9 cellular contexts compared by ENCODE assay signal in genomic region chr12:56469007-56469930, GRCh38. TPM values are rescaled to one million over a fixed set of nuclear protein-coding genes. Genes with fewer than 3 reads are reported as not detected.
DNase-seq lines count a peak whose midpoint lies in the region; ATAC-seq, FAIRE-seq and TF ChIP-seq lines count a peak whose summit lies in the region.
"Had no signal": no experiment of that assay in that cellular context is flagged by ENCODE, and none has a peak within 500 bp of the region (broad histone marks: within the 10 kb centered on the region; RNA-seq: fewer than 3 reads in every experiment).

No MANE protein-coding gene starts in this region.

- peaks cover 16% of the 10 kb centered on the region for H3K79me2 ChIP-seq in keratinocyte (ENCODE audit: control insufficient read depth, insufficient read depth, low read length)

- H3K4me3 Mint-ChIP-seq in Calu3 (ENCODE audit: low read depth, unreplicated experiment) = peak overlapping the region; percentile 89

- BruUV-seq in Calu3 (replicated peaks; lab: Mats Ljungman, UMichigan) = no TSS peak

- no peak for ATAC-seq in stimulated activated naive CD8-positive, alpha-beta T cell treated with anti-CD3 and anti-CD28 coated beads, Interleukin-15, Interleukin-2, amounts not matched to agents 100 U/mL and 50 U/mL, for 24 hours
- ATAC-seq in HG03135 (IDR thresholded peaks at IDR 0.05; ENCODE audit: unreplicated experiment) (no peak), GM18867 (IDR thresholded peaks at IDR 0.05; ENCODE audit: unreplicated experiment) (no peak)

- H2AFZ ChIP-seq in keratinocyte (ENCODE audit: control insufficient read depth, low read length) = peak overlapping the region; percentile 89

- dilution Hi-C loops in keratinocyte (cut with MboI; ENCODE audit: extremely low pct_ligation_motif_present, low sequenced_read_pairs) = no loop called here

- peaks cover 0 to 12% of the 10 kb centered on the region in 2 experiments for H3K36me3 ChIP-seq in keratinocyte (ENCODE audit: control insufficient read depth in 2 of 2, extremely low read depth in 1 of 2, insufficient read depth in 2 of 2, low read length in 2 of 2)

- peak overlapping the region; percentile 96 for H3K27ac Mint-ChIP-seq in Calu3 (ENCODE audit: unreplicated experiment)

- H3K4me1 ChIP-seq in keratinocyte (ENCODE audit: control insufficient read depth, extremely low read depth, insufficient read depth, low read length) = peaks cover 9% of the 10 kb centered on the region

- H3K9me3 ChIP-seq in keratinocyte (ENCODE audit: control insufficient read depth, low read depth, low read length) = no peaks in the 10 kb centered on the region

- H3K27ac ChIP-seq in angular gyrus (ENCODE audit: low read depth, low read length) = peak overlapping the region; percentile 90
- H3K27ac ChIP-seq in keratinocyte (ENCODE audit: control insufficient read depth, insufficient read depth, low read length) = peak overlapping the region; percentile 97

- TF ChIP-seq CTCF in Calu3 (IDR thresholded peaks at IDR 0.05; ENCODE audit: unreplicated experiment) (no peak), keratinocyte (optimal IDR thresholded peaks at IDR 0.05 in 1 of 3, IDR thresholded peaks at IDR 0.05 in 1 of 3, conservative IDR thresholded peaks at IDR 0.05 in 1 of 3; ENCODE audit: extremely low read depth in 1 of 3, insufficient read depth in 2 of 3, low read length in 3 of 3) (no peak)

- no peaks in the 10 kb centered on the region for H3K9me1 ChIP-seq in keratinocyte (ENCODE audit: control insufficient read depth, extremely low read depth, insufficient read depth, low read length)

- no peaks in the 10 kb centered on the region for H3K9me3 Mint-ChIP-seq in Calu3 (ENCODE audit: low read depth, unreplicated experiment)

- no peak for FAIRE-seq in keratinocyte (lab: Jason Lieb, UNC)

- no peaks in the 10 kb centered on the region for H4K20me1 ChIP-seq in keratinocyte (ENCODE audit: control insufficient read depth, extremely low read depth, insufficient read depth, low read length)

- H3K4me3 ChIP-seq in keratinocyte (ENCODE audit: control insufficient read depth in 2 of 3, extremely low read depth in 1 of 3, insufficient read depth in 2 of 3, low read depth in 1 of 3, low read length in 3 of 3) = peak overlapping the region; percentile 82 to 98 (median 97)

- DNase-seq in Calu3 (no peak), LoVo (ENCODE audit: low spot score) (peak; percentile 34), keratinocyte (ENCODE audit: low read depth, low spot score) (no peak), middle frontal gyrus (ENCODE audit: extremely low spot score, low spot score) (no peak)
- peak; percentile 28 for DNase-seq in stimulated activated naive CD8-positive, alpha-beta T cell treated with anti-CD3 and anti-CD28 coated beads, Interleukin-15, Interleukin-2, amounts not matched to agents 100 U/mL and 50 U/mL, for 24 hours

- peaks cover 9% of the 10 kb centered on the region for H3K4me1 Mint-ChIP-seq in Calu3 (ENCODE audit: low read depth, unreplicated experiment)

- intact Hi-C loops in Calu3 (cut with micrococcal nuclease; ENCODE audit: unreplicated experiment) = loop anchor here (10.0 kb wide), 2 partner anchors 104 to 344 kb away; partner anchors contain the start of genes APOF, ESYT1 and STAT2

- peak overlapping the region; percentile 98 for H3K9ac ChIP-seq in keratinocyte (ENCODE audit: control insufficient read depth, extremely low read depth, insufficient read depth, low read length)

- peaks cover 19% of the 10 kb centered on the region for H3K36me3 Mint-ChIP-seq in Calu3 (ENCODE audit: insufficient read depth, unreplicated experiment)

- H3K4me2 ChIP-seq in keratinocyte (ENCODE audit: control insufficient read depth, extremely low read depth, insufficient read depth, low read depth, low read length) = peak overlapping the region; percentile 82

- CTCF ChIA-PET in Calu3 (lab: Charles Lee) = interaction anchor here (1.0 kb wide), 1 partner anchor 14 kb away, joined by 3 read pairs; no protein-coding TSS in a partner anchor

- H3K27me3 Mint-ChIP-seq in Calu3 (ENCODE audit: unreplicated experiment) = no peaks in the 10 kb centered on the region

- no peaks in the 10 kb centered on the region for H3K27me3 ChIP-seq in keratinocyte (ENCODE audit: control insufficient read depth, extremely low read depth, insufficient read depth, low read length)

RNA-seq across cellular contexts. Expression of gene SPRYD4, which starts 0.9 kb away (rescaled TPM):
- 6.1 and 6.6 TPM in 2 replicates for total RNA-seq in Calu3 (2022)
- polyA plus RNA-seq in keratinocyte = 2.1 to 3.3 TPM (median 3.1 TPM) in 3 replicates
- 0.17 TPM for polyA plus RNA-seq in keratinocyte (2011; ENCODE audit: low read depth)
- 1.7 and 2.2 TPM in 2 replicates for polyA plus RNA-seq in keratinocyte (2011; cell fraction: cytosol; rRNA removed)
- polyA plus RNA-seq in keratinocyte (2011; cell fraction: nucleus; rRNA removed) = 3.7 TPM in 2 replicates
- 1.2 TPM in 2 replicates for polyA plus RNA-seq in keratinocyte (2012; ENCODE audit: low replicate concordance)
- polyA minus RNA-seq in keratinocyte = 1.2 to 3.3 TPM (median 3.0 TPM) in 3 replicates
- 0.77 TPM for polyA minus RNA-seq in keratinocyte (2011; cell fraction: cytosol; rRNA and poly(A)+ RNA removed)
- 1.2 and 2.0 TPM in 2 replicates for polyA minus RNA-seq in keratinocyte (2011; cell fraction: nucleus; rRNA and poly(A)+ RNA removed)

RNA-seq across cellular contexts. Expression of gene MIP, which starts 14.8 kb away (rescaled TPM):
- total RNA-seq in Calu3 (2022) = not detected in 2 replicates
- polyA plus RNA-seq in keratinocyte = not detected in 3 replicates
- not detected for polyA plus RNA-seq in keratinocyte (2011; ENCODE audit: low read depth)
- 0.05 TPM in 1 of 2 replicates, not detected in the other for polyA plus RNA-seq in keratinocyte (2011; cell fraction: cytosol; rRNA removed)
- polyA plus RNA-seq in keratinocyte (2011; cell fraction: nucleus; rRNA removed) = not detected in 2 replicates
- polyA plus RNA-seq in keratinocyte (2012; ENCODE audit: low replicate concordance) = not detected in 2 replicates
- not detected in 3 replicates for polyA minus RNA-seq in keratinocyte
- polyA minus RNA-seq in keratinocyte (2011; cell fraction: cytosol; rRNA and poly(A)+ RNA removed) = not detected
- not detected in 2 replicates for polyA minus RNA-seq in keratinocyte (2011; cell fraction: nucleus; rRNA and poly(A)+ RNA removed)
- total RNA-seq: T-helper 1 cell treated with Interleukin-12 subunit alpha and Interleukin-12 subunit beta and Interleukin-4 antibody, amounts not matched to agents 30 ng/mL and 1 ng/mL, for 36 hours had no signal

RNA-seq across cellular contexts. Expression of gene GLS2, which starts 18.7 kb away (rescaled TPM):
- 1.9 and 2.7 TPM in 2 replicates for total RNA-seq in Calu3 (2022)
- 0.63 to 0.87 TPM (median 0.68 TPM) in 3 replicates for polyA plus RNA-seq in keratinocyte
- 1.0 TPM for polyA plus RNA-seq in keratinocyte (2011; ENCODE audit: low read depth)
- polyA plus RNA-seq in keratinocyte (2011; cell fraction: cytosol; rRNA removed) = 0.83 and 0.89 TPM in 2 replicates
- polyA plus RNA-seq in keratinocyte (2011; cell fraction: nucleus; rRNA removed) = 0.65 and 1.3 TPM in 2 replicates
- 0.62 and 2.3 TPM in 2 replicates for polyA plus RNA-seq in keratinocyte (2012; ENCODE audit: low replicate concordance)
- 0.82 to 1.9 TPM (median 1.1 TPM) in 3 replicates for polyA minus RNA-seq in keratinocyte
- polyA minus RNA-seq in keratinocyte (2011; cell fraction: cytosol; rRNA and poly(A)+ RNA removed) = 0.77 TPM
- 0.63 TPM in 1 of 2 replicates, not detected in the other for polyA minus RNA-seq in keratinocyte (2011; cell fraction: nucleus; rRNA and poly(A)+ RNA removed)

RNA-seq across cellular contexts. Expression of gene TIMELESS, which starts 20.0 kb away (rescaled TPM):
- total RNA-seq in Calu3 (2022) = 44.4 and 48.6 TPM in 2 replicates
- 1.4 to 3.5 TPM (median 2.6 TPM) in 3 replicates for polyA plus RNA-seq in keratinocyte
- polyA plus RNA-seq in keratinocyte (2011; ENCODE audit: low read depth) = 4.1 TPM
- 1.9 and 2.3 TPM in 2 replicates for polyA plus RNA-seq in keratinocyte (2011; cell fraction: cytosol; rRNA removed)
- polyA plus RNA-seq in keratinocyte (2011; cell fraction: nucleus; rRNA removed) = 7.8 and 9.1 TPM in 2 replicates
- polyA plus RNA-seq in keratinocyte (2012; ENCODE audit: low replicate concordance) = 2.3 and 11.3 TPM in 2 replicates
- 1.9 to 9.9 TPM (median 3.5 TPM) in 3 replicates for polyA minus RNA-seq in keratinocyte
- polyA minus RNA-seq in keratinocyte (2011; cell fraction: cytosol; rRNA and poly(A)+ RNA removed) = 2.7 TPM
- 1.1 and 2.6 TPM in 2 replicates for polyA minus RNA-seq in keratinocyte (2011; cell fraction: nucleus; rRNA and poly(A)+ RNA removed)

RNA-seq across cellular contexts. Expression of gene RBMS2, which starts 52.4 kb away (rescaled TPM):
- 96.4 and 105 TPM in 2 replicates for total RNA-seq in Calu3 (2022)
- 46.2 to 83.0 TPM (median 64.5 TPM) in 3 replicates for polyA plus RNA-seq in keratinocyte
- 30.6 TPM for polyA plus RNA-seq in keratinocyte (2011; ENCODE audit: low read depth)
- 56.0 and 98.7 TPM in 2 replicates for polyA plus RNA-seq in keratinocyte (2011; cell fraction: cytosol; rRNA removed)
- polyA plus RNA-seq in keratinocyte (2011; cell fraction: nucleus; rRNA removed) = 64.2 and 80.8 TPM in 2 replicates
- 10.1 and 44.1 TPM in 2 replicates for polyA plus RNA-seq in keratinocyte (2012; ENCODE audit: low replicate concordance)
- 131 to 235 TPM (median 210 TPM) in 3 replicates for polyA minus RNA-seq in keratinocyte
- 47.2 TPM for polyA minus RNA-seq in keratinocyte (2011; cell fraction: cytosol; rRNA and poly(A)+ RNA removed)
- polyA minus RNA-seq in keratinocyte (2011; cell fraction: nucleus; rRNA and poly(A)+ RNA removed) = 27.3 and 67.9 TPM in 2 replicates

Comparison
In these comparisons a context has a peak if more than half of its experiments do, and no peak if none do; other contexts are left out.
1. DNase-seq: peak in LoVo (single experiment) and stimulated activated naive CD8-positive, alpha-beta T cell treated with anti-CD3 and anti-CD28 coated beads, Interleukin-15, Interleukin-2, amounts not matched to agents 100 U/mL and 50 U/mL, for 24 hours (single experiment); none in Calu3 (single experiment), keratinocyte (single experiment) and middle frontal gyrus (single experiment).